Comparison of ENCODE assay signal across 1 cellular context in genomic region chr7:105521731-105522458, GRCh38.
TF ChIP-seq lines count a peak whose summit lies in the region.

Gene PUS7, minus strand, starts transcription at chr7:105522271. Its CDS starts 13,759 bp downstream, at chr7:105508512.

TF ChIP-seq in K562, 482 proteins besides CTCF, POLR2A, EP300 and RAD21 (continued from another document and continues in another):
- TF ChIP-seq ZHX1 (conservative IDR thresholded peaks at IDR 0.05; ENCODE audit: low read length) (no peak), CBX2 (IDR thresholded peaks at IDR 0.05; ENCODE audit: insufficient read depth, low read length, poor library complexity, severe bottlenecking) (no peak), RAD51 (IDR thresholded peaks at IDR 0.05; ENCODE audit: borderline replicate concordance, low read depth) (no peak), EZH2 (IDR thresholded peaks at IDR 0.05; ENCODE audit: borderline replicate concordance, low read depth, low read length) (no peak), ZBTB33 (CRISPR knock-in tag; IDR thresholded peaks at IDR 0.05) (no peak), IRF2 (CRISPR knock-in tag; IDR thresholded peaks at IDR 0.05) (no peak), TSC22D4 (tag; IDR thresholded peaks at IDR 0.05) (no peak), ZNF77 (CRISPR knock-in tag; IDR thresholded peaks at IDR 0.05) (no peak), MTF1 (CRISPR knock-in tag; IDR thresholded peaks at IDR 0.05; ENCODE audit: borderline replicate concordance) (no peak), SUPT5H (IDR thresholded peaks at IDR 0.05) (peak; percentile 84), HSF4 (CRISPR knock-in tag; IDR thresholded peaks at IDR 0.05; ENCODE audit: borderline replicate concordance) (no peak), ARID3A (IDR thresholded peaks at IDR 0.05; ENCODE audit: borderline replicate concordance, low read depth, low read length) (no peak), DNMT1 (IDR thresholded peaks at IDR 0.05) (no peak), COPS2 (conservative IDR thresholded peaks at IDR 0.05) (no peak), FOXK2 (conservative IDR thresholded peaks at IDR 0.05 in 1 of 2, IDR thresholded peaks at IDR 0.05 in 1 of 2; ENCODE audit: low read depth in 2 of 2) (no peak), ZNF197 (CRISPR knock-in tag; IDR thresholded peaks at IDR 0.05; ENCODE audit: low read depth) (peak; percentile 63; the same call in 1 of the 2 replicates), LCOR (CRISPR knock-in tag; IDR thresholded peaks at IDR 0.05) (no peak), NR3C1 (CRISPR knock-in tag; IDR thresholded peaks at IDR 0.05) (peak; percentile 11; the same call in 1 of the 2 replicates), TBP (optimal IDR thresholded peaks at IDR 0.05; ENCODE audit: low read depth, low read length) (peak; percentile 88), RFX1 (IDR thresholded peaks at IDR 0.05) (no peak), MAFF (IDR thresholded peaks at IDR 0.05; ENCODE audit: low read length) (no peak), HES1 (IDR thresholded peaks at IDR 0.05; ENCODE audit: low read depth) (no peak), TFE3 (CRISPR knock-in tag; IDR thresholded peaks at IDR 0.05) (no peak), CHCHD3 (CRISPR knock-in tag; IDR thresholded peaks at IDR 0.05) (no peak), MLLT1 (IDR thresholded peaks at IDR 0.05) (no peak), ZNF23 (CRISPR knock-in tag; IDR thresholded peaks at IDR 0.05) (no peak), HMG20A (CRISPR knock-in tag; conservative IDR thresholded peaks at IDR 0.05) (no peak), ELF4 (CRISPR knock-in tag; IDR thresholded peaks at IDR 0.05) (no peak), JUNB (CRISPR knock-in tag; conservative IDR thresholded peaks at IDR 0.05) (no peak), HOXB6 (CRISPR knock-in tag; IDR thresholded peaks at IDR 0.05; ENCODE audit: borderline replicate concordance) (no peak), ZNF184 (CRISPR knock-in tag; IDR thresholded peaks at IDR 0.05) (no peak), MYBL2 (IDR thresholded peaks at IDR 0.05; ENCODE audit: low read depth) (no peak), MYBL2 (CRISPR knock-in tag; IDR thresholded peaks at IDR 0.05; ENCODE audit: borderline replicate concordance) (no peak), NR0B1 (IDR thresholded peaks at IDR 0.05; ENCODE audit: partially characterized antibody) (no peak), HDAC3 (IDR thresholded peaks at IDR 0.05; ENCODE audit: borderline replicate concordance, partially characterized antibody) (no peak), ZNF551 (CRISPR knock-in tag; IDR thresholded peaks at IDR 0.05) (no peak), ZNF311 (CRISPR knock-in tag; IDR thresholded peaks at IDR 0.05) (no peak), SMARCC2 (IDR thresholded peaks at IDR 0.05; ENCODE audit: low read depth) (no peak), FIP1L1 (IDR thresholded peaks at IDR 0.05; ENCODE audit: low read depth, low read length, poor library complexity, severe bottlenecking) (peak; percentile 87), KDM4B (IDR thresholded peaks at IDR 0.05; ENCODE audit: borderline replicate concordance in 2 of 2, low read depth in 1 of 2) (peak in 1 of 2 experiments; percentile 67; a peak in 1 of 4 replicates), KAT8 (IDR thresholded peaks at IDR 0.05; ENCODE audit: low read depth) (no peak), EP400 (IDR thresholded peaks at IDR 0.05) (peak; percentile 69; the same call in 1 of the 2 replicates), POLR2AphosphoS2 (IDR thresholded peaks at IDR 0.05; ENCODE audit: low read length) (no peak), SAFB (IDR thresholded peaks at IDR 0.05; ENCODE audit: borderline replicate concordance, low read depth, low read length) (no peak), NFRKB (IDR thresholded peaks at IDR 0.05; ENCODE audit: low read depth) (no peak), ZNF740 (CRISPR knock-in tag; IDR thresholded peaks at IDR 0.05) (no peak), ZNF740 (tag; IDR thresholded peaks at IDR 0.05) (no peak), TSHZ1 (CRISPR knock-in tag; IDR thresholded peaks at IDR 0.05) (no peak), LEF1 (IDR thresholded peaks at IDR 0.05) (no peak), POLR2AphosphoS5 (IDR thresholded peaks at IDR 0.05; ENCODE audit: control insufficient read depth, insufficient read depth, low read depth, low read length) (peak; percentile 78), TCFL5 (CRISPR knock-in tag; conservative IDR thresholded peaks at IDR 0.05) (no peak), TRIM28 (IDR thresholded peaks at IDR 0.05) (no peak), PTBP1 (IDR thresholded peaks at IDR 0.05; ENCODE audit: low read depth, low read length) (no peak), NONO (IDR thresholded peaks at IDR 0.05; ENCODE audit: low read depth in 2 of 2, low read length in 1 of 2) (peak; percentile 83 to 93), TAF9B (IDR thresholded peaks at IDR 0.05; ENCODE audit: partially characterized antibody) (no peak), MXD1 (CRISPR knock-in tag; IDR thresholded peaks at IDR 0.05; ENCODE audit: borderline replicate concordance, poor library complexity, severe bottlenecking) (peak; percentile 90)
